In the genomic region with DNA sequence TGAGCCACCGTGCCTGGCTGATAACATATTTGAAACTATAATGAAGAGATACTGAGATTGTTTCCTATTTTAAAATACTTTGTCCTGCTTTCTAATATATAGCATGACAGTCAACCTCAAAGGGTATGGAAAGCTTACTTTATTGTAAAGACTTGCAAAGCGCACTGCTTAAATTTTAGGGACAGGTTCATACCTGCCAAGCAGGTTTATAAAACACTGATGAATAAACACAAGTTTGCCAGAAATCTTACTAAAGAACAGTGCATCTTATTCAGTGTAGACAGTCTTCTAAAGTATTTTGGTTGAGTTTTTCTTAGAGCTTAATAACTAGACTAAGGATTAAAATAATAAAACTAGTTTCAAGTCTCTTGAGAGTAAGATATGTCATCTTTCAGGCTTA, we compare ENCODE assay signal across 27 cellular contexts. TPM values are rescaled to one million over a fixed set of nuclear protein-coding genes. Genes with fewer than 3 reads are reported as not detected.
DNase-seq lines count a peak whose midpoint lies in the region; FAIRE-seq and TF ChIP-seq lines count a peak whose summit lies in the region.
"Had no signal": no experiment of that assay in that cellular context is flagged by ENCODE, and none has a peak within 500 bp of the region (broad histone marks: within the 10 kb centered on the region; RNA-seq: fewer than 3 reads in every experiment).

No MANE protein-coding gene starts in this region.

- H3K27ac ChIP-seq in RWPE1 (no peak overlapping the region), epithelial cell of prostate (peak overlapping the region; percentile 79)
- H3K27ac ChIP-seq: A549; BLaER1 treated with 17β-estradiol and CSF1 and Interleukin-3, amounts not matched to agents 10 nM and 100 nM; KMS-11; SK-N-MC had no signal

- POLR2A ChIA-PET in RWPE1 (lab: Yijun Ruan, JAX; ENCODE audit: low non-redundant PET), result no interaction called here

- H3K4me3 Mint-ChIP-seq in type B pancreatic cell, result no peak overlapping the region
- H3K4me3 Mint-ChIP-seq: CD4-positive, alpha-beta T cell; IgD-negative memory B cell had no signal

- H3K27me3 Mint-ChIP-seq in type B pancreatic cell, result no peaks in the 10 kb centered on the region
- H3K27me3 Mint-ChIP-seq: CD4-positive, alpha-beta T cell; IgD-negative memory B cell had no signal

- H3K4me1 Mint-ChIP-seq in type B pancreatic cell (ENCODE audit: unreplicated experiment), result no peaks in the 10 kb centered on the region

- FAIRE-seq in HTR-8/SVneo (lab: Jason Lieb, UNC), result peak; percentile 20
- FAIRE-seq: A549, D721Med, GM18507 had no signal

- peaks cover 12% of the 10 kb centered on the region for H3K36me3 Mint-ChIP-seq in type B pancreatic cell

- H3K9me3 Mint-ChIP-seq in type B pancreatic cell, result peaks cover 6% of the 10 kb centered on the region
- H3K9me3 Mint-ChIP-seq: CD4-positive, alpha-beta T cell; IgD-negative memory B cell had no signal

- TF ChIP-seq CTCF in RWPE1 (conservative IDR thresholded peaks at IDR 0.05; ENCODE audit: low read depth) (no peak), type B pancreatic cell (conservative IDR thresholded peaks at IDR 0.05) (no peak), GM20000 (IDR thresholded peaks at IDR 0.05; ENCODE audit: extremely low read depth, missing control alignments) (no peak)

- peak overlapping the region; percentile 35 for H3K27ac Mint-ChIP-seq in type B pancreatic cell
- H3K27ac Mint-ChIP-seq: CD4-positive, alpha-beta T cell; IgD-negative memory B cell had no signal

- CTCF ChIA-PET in RWPE1 (lab: Yijun Ruan, JAX), result interaction anchor here (0.8 kb wide), 1 partner anchor 35 kb away, joined by 4 read pairs; no protein-coding TSS in a partner anchor

- no peak for DNase-seq in HTR-8/SVneo (ENCODE audit: insufficient read length, low spot score)
- DNase-seq in RWPE1 (ENCODE audit: low spot score), result peak; percentile 6
- no peak for DNase-seq in epithelial cell of prostate (ENCODE audit: low read depth, low spot score)
- DNase-seq in type B pancreatic cell (ENCODE audit: extremely low spot score, unreplicated experiment), result no peak
- no peak for DNase-seq in SK-N-DZ (ENCODE audit: low spot score)
- DNase-seq in GM20000 (ENCODE audit: low spot score), result no peak
- no peak for DNase-seq in OCI-M2 (lab: John Stamatoyannopoulos, UW; ENCODE audit: unreplicated experiment)
- DNase-seq: AML-193; CD4-positive, alpha-beta T cell; DMS53; NCI-H1105; NCI-H146; NCI-H1930; NCI-H2107; NCI-H524; NCI-H748 treated with DMSO at 0.1 percent for 48 hours; RPMI8226; SHP77 treated with DMSO at 0.1 percent for 48 hours had no signal

RNA-seq across cellular contexts. Expression of a gene that starts 4.8 kb away (rescaled TPM):
- not detected in 2 replicates for total RNA-seq in type B pancreatic cell (ENCODE audit: low replicate concordance)
- not detected in 2 replicates for polyA plus RNA-seq in SK-N-DZ (2014; cell fraction: cytosol; rRNA removed)
- not detected in 2 replicates for polyA plus RNA-seq in SK-N-DZ (2014; cell fraction: nucleus; rRNA removed)
- total RNA-seq: CD4-positive, alpha-beta T cell; Daoy; G401 had no signal
- polyA plus RNA-seq: A549, IgD-negative memory B cell had no signal

RNA-seq across cellular contexts. Expression of a gene that starts 55.2 kb away (rescaled TPM):
- total RNA-seq in type B pancreatic cell (ENCODE audit: low replicate concordance), result 48.2 and 102 TPM in 2 replicates
- polyA plus RNA-seq in SK-N-DZ (2014; cell fraction: cytosol; rRNA removed), result 57.3 and 63.3 TPM in 2 replicates
- 43.7 and 50.5 TPM in 2 replicates for polyA plus RNA-seq in SK-N-DZ (2014; cell fraction: nucleus; rRNA removed)
